In genomic region chr7:129952653-129953560, GRCh38 we compare ENCODE assay signal across 1 cellular context.
TF ChIP-seq lines count a peak whose summit lies in the region.

TSS of gene UBE2H (minus strand) at chr7:129952960. CDS start at chr7:129952555, 405 bp downstream.

TF ChIP-seq in HepG2, 621 proteins besides CTCF, POLR2A, EP300 and RAD21 (continued from another document and continues in another):
- TF ChIP-seq ETS1 (CRISPR knock-in tag; IDR thresholded peaks at IDR 0.05) (no peak), DDIT3 (CRISPR knock-in tag; IDR thresholded peaks at IDR 0.05) (no peak), REL (CRISPR knock-in tag; conservative IDR thresholded peaks at IDR 0.05) (no peak), ZNF615 (CRISPR knock-in tag; IDR thresholded peaks at IDR 0.05; ENCODE audit: borderline replicate concordance) (no peak), ATF6 (CRISPR knock-in tag; conservative IDR thresholded peaks at IDR 0.05) (no peak), MLXIP (CRISPR knock-in tag; IDR thresholded peaks at IDR 0.05; ENCODE audit: borderline replicate concordance) (no peak), NRL (CRISPR knock-in tag; IDR thresholded peaks at IDR 0.05; ENCODE audit: borderline replicate concordance) (no peak), SALL1 (CRISPR knock-in tag; IDR thresholded peaks at IDR 0.05) (peak; percentile 68; the same call in 1 of the 2 replicates), ZBTB46 (CRISPR knock-in tag; IDR thresholded peaks at IDR 0.05; ENCODE audit: borderline replicate concordance) (no peak), SNAI1 (CRISPR knock-in tag; IDR thresholded peaks at IDR 0.05; ENCODE audit: borderline replicate concordance) (no peak), TGIF2 (CRISPR knock-in tag; IDR thresholded peaks at IDR 0.05) (no peak), ZNF274 (CRISPR knock-in tag; IDR thresholded peaks at IDR 0.05) (peak; percentile 73; the same call in 1 of the 2 replicates), ZNF556 (CRISPR knock-in tag; IDR thresholded peaks at IDR 0.05; ENCODE audit: borderline replicate concordance) (peak; percentile 63; the same call in 1 of the 2 replicates), GATAD2A (CRISPR knock-in tag; IDR thresholded peaks at IDR 0.05) (no peak; the same call in 1 of the 2 replicates), TRIM22 (IDR thresholded peaks at IDR 0.05) (no peak), CC2D1A (CRISPR knock-in tag; IDR thresholded peaks at IDR 0.05) (no peak), ZNF629 (CRISPR knock-in tag; conservative IDR thresholded peaks at IDR 0.05) (no peak), NCOR1 (IDR thresholded peaks at IDR 0.05; ENCODE audit: borderline replicate concordance, low read length) (no peak), CBX1 (IDR thresholded peaks at IDR 0.05; ENCODE audit: low read depth) (no peak), TRAFD1 (CRISPR knock-in tag; IDR thresholded peaks at IDR 0.05; ENCODE audit: borderline replicate concordance) (no peak), NFE2L1 (CRISPR knock-in tag; IDR thresholded peaks at IDR 0.05; ENCODE audit: borderline replicate concordance) (no peak), ZNF446 (CRISPR knock-in tag; IDR thresholded peaks at IDR 0.05) (peak; percentile 28; the same call in 1 of the 2 replicates), ERF (CRISPR knock-in tag; IDR thresholded peaks at IDR 0.05) (peak; percentile 43), ZNF704 (CRISPR knock-in tag; IDR thresholded peaks at IDR 0.05; ENCODE audit: borderline replicate concordance) (no peak), ZNF557 (CRISPR knock-in tag; IDR thresholded peaks at IDR 0.05) (no peak), GLMP (CRISPR knock-in tag; IDR thresholded peaks at IDR 0.05; ENCODE audit: borderline replicate concordance) (no peak), IRX3 (CRISPR knock-in tag; IDR thresholded peaks at IDR 0.05; ENCODE audit: borderline replicate concordance, low read depth) (0 out of 2 replicates have a peak, but pooled peaks have one; percentile 42), BRF2 (CRISPR knock-in tag; IDR thresholded peaks at IDR 0.05) (no peak), HMGXB3 (CRISPR knock-in tag; IDR thresholded peaks at IDR 0.05; ENCODE audit: borderline replicate concordance) (no peak), ZMAT3 (CRISPR knock-in tag; conservative IDR thresholded peaks at IDR 0.05) (no peak), ZNF737 (CRISPR knock-in tag; IDR thresholded peaks at IDR 0.05; ENCODE audit: borderline replicate concordance) (no peak), KAT7 (CRISPR knock-in tag; IDR thresholded peaks at IDR 0.05; ENCODE audit: borderline replicate concordance) (peak; percentile 56; the same call in 1 of the 2 replicates), XRCC5 (optimal IDR thresholded peaks at IDR 0.05; ENCODE audit: low read length) (peak; percentile 54), ZNF589 (CRISPR knock-in tag; conservative IDR thresholded peaks at IDR 0.05) (no peak), ATF1 (CRISPR knock-in tag; IDR thresholded peaks at IDR 0.05) (peak; percentile 95), PCBP2 (optimal IDR thresholded peaks at IDR 0.05; ENCODE audit: low read depth, low read length, poor library complexity, severe bottlenecking) (no peak), ZNF775 (CRISPR knock-in tag; IDR thresholded peaks at IDR 0.05; ENCODE audit: borderline replicate concordance) (no peak), ZNF275 (CRISPR knock-in tag; IDR thresholded peaks at IDR 0.05; ENCODE audit: borderline replicate concordance) (no peak), CENPX (CRISPR knock-in tag; IDR thresholded peaks at IDR 0.05) (no peak)
